Comparison of ENCODE assay signal across 10 cellular contexts in genomic region chr14:100747021-100747586, GRCh38. TPM values are rescaled to one million over a fixed set of nuclear protein-coding genes. Genes with fewer than 3 reads are reported as not detected.
A peak's percentile ranks its signal among the peaks of the same experiment; 100 is the strongest.
DNase-seq lines count a peak whose midpoint lies in the region; ATAC-seq and TF ChIP-seq lines count a peak whose summit lies in the region.
"Had no signal": no experiment of that assay in that cellular context is flagged by ENCODE, and none has a peak within 500 bp of the region (broad histone marks: within the 10 kb centered on the region; RNA-seq: fewer than 3 reads in every experiment).

No MANE protein-coding gene starts in this region.

- no peak for TF ChIP-seq CTCF in AG09319 (IDR thresholded peaks at IDR 0.05; ENCODE audit: low read depth, low read length)
- no peak for TF ChIP-seq CTCF in kidney epithelial cell (IDR thresholded peaks at IDR 0.05; ENCODE audit: insufficient read depth, low read length, poor library complexity, severe bottlenecking)
- TF ChIP-seq CTCF in vagina (IDR thresholded peaks at IDR 0.05) = no peak

- peak overlapping the region; percentile 39 for H3K4me3 ChIP-seq in adipocyte (ENCODE audit: low read length)
- H3K4me3 ChIP-seq in kidney epithelial cell (ENCODE audit: low read depth, low read length) = no peak overlapping the region
- no peak overlapping the region for H3K4me3 ChIP-seq in vagina

- DNase-seq in AG09319 (ENCODE audit: extremely low read depth, low read depth) (peak; percentile 88), LHCN-M2 (ENCODE audit: low read depth) (peak; percentile 82), adipocyte (ENCODE audit: low read depth) (peak; percentile 97), kidney epithelial cell (ENCODE audit: low read depth) (peak; percentile 98), KBM-7 (no peak), NCI-H2107 (lab: John Stamatoyannopoulos, UW) (no peak), vagina (ENCODE audit: extremely low spot score in 2 of 2) (no peak)
- DNase-seq: activated CD8-positive, alpha-beta T cell treated with anti-CD3 and anti-CD28 coated beads for 36 hours had no signal

- H3K27me3 ChIP-seq in adipocyte (replicated peaks; ENCODE audit: control insufficient read depth, insufficient read depth, low read length) = no peaks in the 10 kb centered on the region
- H3K27me3 ChIP-seq in kidney epithelial cell (ENCODE audit: control insufficient read depth, insufficient read depth, low read length) = no peaks in the 10 kb centered on the region
- H3K27me3 ChIP-seq in vagina = no peaks in the 10 kb centered on the region

- intact Hi-C loops in vagina (cut with DNase I) = no loop called here

- TF ChIP-seq POLR2A in vagina (IDR thresholded peaks at IDR 0.05) = no peak

- H3K36me3 ChIP-seq in adipocyte (ENCODE audit: control insufficient read depth, insufficient read depth, low read length, severe bottlenecking) (no peaks in the 10 kb centered on the region), kidney epithelial cell (ENCODE audit: control insufficient read depth, insufficient read depth, low read length) (no peaks in the 10 kb centered on the region), vagina (no peaks in the 10 kb centered on the region)

- H3K27ac ChIP-seq in vagina = no peak overlapping the region

- no peak overlapping the region for H3K9ac ChIP-seq in adipocyte (ENCODE audit: low read length)

- H3K9me3 ChIP-seq in adipocyte (ENCODE audit: control insufficient read depth, low read length) = no peaks in the 10 kb centered on the region
- H3K9me3 ChIP-seq in vagina = no peaks in the 10 kb centered on the region

- in situ Hi-C loops in KBM-7 (cut with MboI; ENCODE audit: low pct_unique_long_range_greater_than_20kb, low sequenced_read_pairs) = no loop called here

- ATAC-seq in HG02852 (IDR thresholded peaks at IDR 0.05; ENCODE audit: unreplicated experiment) = no peak
- ATAC-seq: activated CD8-positive, alpha-beta T cell treated with anti-CD3 and anti-CD28 coated beads for 36 hours had no signal

- H3K4me1 ChIP-seq in adipocyte (ENCODE audit: control insufficient read depth, insufficient read depth, low read length) (peaks cover 8% of the 10 kb centered on the region), vagina (no peaks in the 10 kb centered on the region)

RNA-seq across cellular contexts. Expression of gene DLK1, which starts 20.4 kb away (rescaled TPM):
- total RNA-seq in LHCN-M2 (2014; rRNA removed) (not detected in 2 replicates), kidney epithelial cell (not detected in 2 replicates), vagina (8.6 TPM)
- polyA plus RNA-seq in LHCN-M2 (2012) = not detected
- total RNA-seq: activated CD8-positive, alpha-beta T cell treated with anti-CD3 and anti-CD28 coated beads for 36 hours; subcutaneous adipose tissue had no signal

Comparison
In these comparisons a context has a peak if more than half of its experiments do, and no peak if none do; other contexts are left out.
1. DNase-seq: peak in AG09319 (single experiment), LHCN-M2 (single experiment), adipocyte (single experiment) and kidney epithelial cell (single experiment); none in KBM-7 (single experiment), NCI-H2107 (single experiment) and vagina (0 of 2).